Comparison of ENCODE assay signal across 16 cellular contexts in the genomic region with DNA sequence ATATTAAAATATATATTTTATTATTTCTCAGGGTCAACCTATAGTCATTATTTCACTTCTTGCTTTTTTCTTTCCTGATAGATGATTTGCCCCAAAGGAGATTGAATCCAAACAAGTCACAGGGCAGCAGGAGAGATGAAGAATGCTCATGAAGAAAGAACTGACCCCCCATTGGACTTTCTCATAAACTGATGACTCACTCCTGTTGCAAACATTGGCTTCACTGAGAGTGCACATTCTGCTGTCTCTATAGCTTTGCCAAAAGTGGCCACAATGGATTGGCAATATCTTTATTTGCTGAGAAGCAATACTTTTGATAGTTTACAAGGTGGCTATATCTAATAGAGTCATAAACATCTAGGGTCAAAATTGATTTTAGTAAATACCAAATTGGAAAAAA. TPM values are rescaled to one million over a fixed set of nuclear protein-coding genes. Genes with fewer than 3 reads are reported as not detected.
DNase-seq lines count a peak whose midpoint lies in the region; ATAC-seq and TF ChIP-seq lines count a peak whose summit lies in the region.
"Had no signal": no experiment of that assay in that cellular context is flagged by ENCODE, and none has a peak within 500 bp of the region (broad histone marks: within the 10 kb centered on the region; RNA-seq: fewer than 3 reads in every experiment).

No MANE protein-coding gene starts in this region.

- no peaks in the 10 kb centered on the region for H3K9me3 Mint-ChIP-seq in activated CD4-positive, alpha-beta memory T cell treated with anti-CD3 and anti-CD28 coated beads for 36 hours
- H3K9me3 Mint-ChIP-seq: activated naive CD4-positive, alpha-beta T cell treated with anti-CD3 and anti-CD28 coated beads for 36 hours had no signal

- no peak overlapping the region for H3K27ac Mint-ChIP-seq in activated CD4-positive, alpha-beta memory T cell treated with anti-CD3 and anti-CD28 coated beads for 36 hours
- H3K27ac Mint-ChIP-seq: activated naive CD4-positive, alpha-beta T cell treated with anti-CD3 and anti-CD28 coated beads for 36 hours; CD14-positive monocyte had no signal

- TF ChIP-seq CTCF in cardiac fibroblast (IDR thresholded peaks at IDR 0.05; ENCODE audit: low read depth, low read length) (no peak), right lobe of liver (IDR thresholded peaks at IDR 0.05) (no peak)

- H3K27ac ChIP-seq in right lobe of liver: no peak overlapping the region
- H3K27ac ChIP-seq: left ventricle myocardium inferior, PC-9 had no signal

- H3K4me3 ChIP-seq in cardiac fibroblast (replicated peaks in 1 of 2; ENCODE audit: low read depth in 2 of 2, low read length in 2 of 2) (no peak overlapping the region), right lobe of liver (no peak overlapping the region)
- H3K4me3 ChIP-seq: left ventricle myocardium inferior, PC-9 had no signal

- H3K36me3 ChIP-seq in right lobe of liver: no peaks in the 10 kb centered on the region
- H3K36me3 ChIP-seq: left ventricle myocardium inferior had no signal

- POLR2A ChIA-PET in activated CD4-positive, alpha-beta memory T cell treated with anti-CD3 and anti-CD28 coated beads for 36 hours (lab: Charles Lee): no interaction called here

- intact Hi-C loops in right lobe of liver (cut with DNase I): no loop called here
- intact Hi-C loops in activated CD4-positive, alpha-beta memory T cell treated with anti-CD3 and anti-CD28 coated beads for 36 hours (cut with micrococcal nuclease): no loop called here

- CTCF ChIA-PET in activated CD4-positive, alpha-beta memory T cell treated with anti-CD3 and anti-CD28 coated beads for 36 hours (lab: Charles Lee): no interaction called here

- DNase-seq in DMS53 (lab: John Stamatoyannopoulos, UW): peak; percentile 57
- DNase-seq in M059J (ENCODE audit: low read depth): peak; percentile 44
- peak; percentile 56 to 67 for DNase-seq in cardiac fibroblast (ENCODE audit: low read depth in 2 of 2)
- no peak for DNase-seq in right lobe of liver
- DNase-seq in activated CD4-positive, alpha-beta memory T cell treated with anti-CD3 and anti-CD28 coated beads for 36 hours: no peak
- DNase-seq in Kasumi-1 (lab: John Stamatoyannopoulos, UW): no peak
- DNase-seq: activated naive CD4-positive, alpha-beta T cell treated with anti-CD3 and anti-CD28 coated beads for 36 hours; central memory CD4-positive, alpha-beta T cell; left ventricle myocardium inferior; NCI-H1694; NCI-H510A treated with DMSO at 0.1 percent for 48 hours; PC-9 had no signal

- peaks cover 0 to 6% (median 0%) of the 10 kb centered on the region in 4 donors for H3K4me1 ChIP-seq in right lobe of liver
- H3K4me1 ChIP-seq: left ventricle myocardium inferior had no signal

- H3K27me3 Mint-ChIP-seq in activated CD4-positive, alpha-beta memory T cell treated with anti-CD3 and anti-CD28 coated beads for 36 hours: no peaks in the 10 kb centered on the region

- no peaks in the 10 kb centered on the region for H3K9me3 ChIP-seq in right lobe of liver
- H3K9me3 ChIP-seq: left ventricle myocardium inferior had no signal

- no peaks in the 10 kb centered on the region for H3K27me3 ChIP-seq in right lobe of liver

- peak; percentile 70 to 98 (median 94) for ATAC-seq in right lobe of liver
- no peak for ATAC-seq in HG02840 (IDR thresholded peaks at IDR 0.05; ENCODE audit: low FRiP score, unreplicated experiment)
- ATAC-seq in GM18511 (IDR thresholded peaks at IDR 0.05; ENCODE audit: unreplicated experiment): no peak

- TF ChIP-seq POLR2A in right lobe of liver (IDR thresholded peaks at IDR 0.05): no peak

- no peaks in the 10 kb centered on the region for H3K36me3 Mint-ChIP-seq in activated CD4-positive, alpha-beta memory T cell treated with anti-CD3 and anti-CD28 coated beads for 36 hours
- H3K36me3 Mint-ChIP-seq: CD14-positive monocyte had no signal

- no peak overlapping the region for H3K4me3 Mint-ChIP-seq in activated CD4-positive, alpha-beta memory T cell treated with anti-CD3 and anti-CD28 coated beads for 36 hours
- H3K4me3 Mint-ChIP-seq: activated naive CD4-positive, alpha-beta T cell treated with anti-CD3 and anti-CD28 coated beads for 36 hours; CD14-positive monocyte had no signal

- H3K4me1 Mint-ChIP-seq in activated CD4-positive, alpha-beta memory T cell treated with anti-CD3 and anti-CD28 coated beads for 36 hours (ENCODE audit: low read depth): no peaks in the 10 kb centered on the region
- H3K4me1 Mint-ChIP-seq: CD14-positive monocyte had no signal

RNA-seq across cellular contexts. Expression of gene ZNF385B, which starts 55.9 kb away (rescaled TPM):
- total RNA-seq in M059J (2014; rRNA removed; shearing (Covaris generic)): 2.4 TPM in 1 of 2 replicates, not detected in the other
- total RNA-seq in right lobe of liver: 10 to 100 TPM in 1 of 6 experiments, 1 to 10 TPM in 5; 3.9 to 15.7 (median 5.9) TPM
- not detected for total RNA-seq in activated CD4-positive, alpha-beta memory T cell treated with anti-CD3 and anti-CD28 coated beads for 36 hours
- total RNA-seq: activated naive CD4-positive, alpha-beta T cell treated with anti-CD3 and anti-CD28 coated beads for 36 hours; Daoy had no signal

Comparison
In these comparisons a context has a peak if more than half of its experiments do, and no peak if none do; other contexts are left out.
1. DNase-seq: peak in DMS53 (single experiment), M059J (single experiment) and cardiac fibroblast (2 of 2); none in right lobe of liver (0 of 3), activated CD4-positive, alpha-beta memory T cell treated with anti-CD3 and anti-CD28 coated beads for 36 hours (single experiment) and Kasumi-1 (0 of 2).
2. ATAC-seq: peak in right lobe of liver (4 of 4); none in HG02840 (single experiment) and GM18511 (single experiment).